1 cellular context compared by ENCODE assay signal in the genomic region with DNA sequence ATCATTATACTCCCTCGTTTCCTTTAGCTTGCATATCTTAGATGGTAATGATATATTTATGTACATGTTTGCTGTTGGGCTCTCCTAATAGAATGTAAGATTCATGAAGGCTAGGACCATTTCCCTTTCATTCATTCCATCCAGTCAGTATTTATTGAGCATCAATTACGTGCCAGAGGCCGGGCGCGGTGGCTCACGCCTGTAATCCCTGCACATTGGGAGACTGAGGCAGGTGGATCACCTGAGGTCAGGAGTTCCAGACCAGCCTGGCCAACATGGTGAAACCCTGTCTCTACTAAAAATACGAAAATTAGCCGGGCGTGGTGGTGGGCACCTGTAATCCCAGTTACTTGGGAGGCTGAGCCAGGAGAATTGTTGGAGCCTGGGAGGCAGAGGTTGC. TPM values are rescaled to one million over a fixed set of nuclear protein-coding genes. Genes with fewer than 3 reads are reported as not detected.
"Had no signal": no experiment of that assay in that cellular context is flagged by ENCODE, and none has a peak within 500 bp of the region (broad histone marks: within the 10 kb centered on the region; RNA-seq: fewer than 3 reads in every experiment).

No MANE protein-coding gene starts in this region.

RNA-seq across cellular contexts. Expression of a gene that starts 1.4 kb away (rescaled TPM):
- polyA plus RNA-seq: immature natural killer cell had no signal
